In the genomic region with DNA sequence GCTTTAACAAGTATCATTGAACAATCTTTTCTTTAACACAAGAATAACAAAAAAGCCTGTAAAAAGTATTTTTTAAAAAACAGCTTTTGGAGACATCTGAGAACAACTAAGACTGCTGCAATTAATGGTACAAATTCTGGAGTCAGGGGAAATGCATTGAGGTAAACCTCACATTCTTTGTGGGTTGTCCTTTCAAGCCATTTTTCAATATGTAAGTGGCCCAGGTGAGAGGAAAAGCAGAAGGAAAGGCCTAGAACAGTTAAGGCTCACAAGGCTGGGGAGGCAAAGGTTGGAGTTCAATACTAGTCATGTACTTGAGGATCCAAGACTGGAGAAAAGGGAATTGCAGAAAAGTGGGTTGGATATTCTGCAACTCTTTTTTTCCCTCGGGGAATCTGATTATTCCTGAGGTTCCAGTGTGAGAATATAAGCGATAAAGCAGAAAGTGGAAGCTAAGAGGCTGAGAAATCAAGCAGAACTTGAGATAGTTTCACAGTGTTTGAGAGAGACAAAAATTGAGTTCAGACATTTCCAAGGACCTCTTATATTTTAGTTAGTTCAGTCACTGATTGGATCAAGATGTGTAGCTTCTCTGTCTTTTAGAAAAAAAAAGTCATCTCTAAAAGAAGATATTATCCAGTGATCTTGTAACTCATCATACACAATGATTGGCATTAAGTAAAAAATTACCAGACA, we compare ENCODE assay signal across 18 cellular contexts. TPM values are rescaled to one million over a fixed set of nuclear protein-coding genes. Genes with fewer than 3 reads are reported as not detected.
"Had no signal": no experiment of that assay in that cellular context is flagged by ENCODE, and none has a peak within 500 bp of the region (broad histone marks: within the 10 kb centered on the region; RNA-seq: fewer than 3 reads in every experiment).

No MANE protein-coding gene starts in this region.

- H3K4me1 ChIP-seq: adrenal gland, colonic mucosa, gastrocnemius medialis, right atrium auricular region had no signal

- H3K9me3 ChIP-seq: adrenal gland, colonic mucosa, gastrocnemius medialis, neutrophil, right atrium auricular region had no signal

- DNase-seq: activated CD4-positive, alpha-beta T cell treated with anti-CD3 and anti-CD28 coated beads for 4 hours; activated CD8-positive, alpha-beta memory T cell treated with anti-CD3 and anti-CD28 coated beads, Interleukin-2, amount 50 U/mL, for 4 hours; activated CD8-positive, alpha-beta T cell treated with anti-CD3 and anti-CD28 coated beads for 36 hours; activated naive CD4-positive, alpha-beta T cell treated with anti-CD3 and anti-CD28 coated beads, Interleukin-2, amount 50 U/mL, for 16 hours; adrenal gland; caudate nucleus; colonic mucosa; effector CD4-positive, alpha-beta T cell; gastrocnemius medialis; midbrain; naive thymus-derived CD4-positive, alpha-beta T cell; stimulated activated CD4-positive, alpha-beta T cell treated with anti-CD3 and anti-CD28 coated beads, Interleukin-4, amount 100 ng/mL, for 4 hours had no signal

- H3K27me3 ChIP-seq: adrenal gland, colonic mucosa, gastrocnemius medialis, neutrophil, right atrium auricular region had no signal

- H3K27ac Mint-ChIP-seq: activated CD8-positive, alpha-beta T cell treated with anti-CD3 and anti-CD28 coated beads for 36 hours had no signal

- H3K27me3 Mint-ChIP-seq: activated CD8-positive, alpha-beta T cell treated with anti-CD3 and anti-CD28 coated beads for 36 hours; naive thymus-derived CD4-positive, alpha-beta T cell had no signal

- H3K4me3 ChIP-seq: adrenal gland, colonic mucosa, gastrocnemius medialis, right atrium auricular region, skin epidermis had no signal

- ATAC-seq: activated CD8-positive, alpha-beta T cell treated with anti-CD3 and anti-CD28 coated beads for 36 hours; gastrocnemius medialis; naive thymus-derived CD4-positive, alpha-beta T cell had no signal

- H3K4me3 Mint-ChIP-seq: activated CD8-positive, alpha-beta T cell treated with anti-CD3 and anti-CD28 coated beads for 36 hours; naive thymus-derived CD4-positive, alpha-beta T cell had no signal

- H3K27ac ChIP-seq: adrenal gland, colonic mucosa, gastrocnemius medialis, neutrophil, right atrium auricular region, skin epidermis, VCaP had no signal

- FAIRE-seq: urothelium cell line had no signal

- H3K36me3 ChIP-seq: adrenal gland, colonic mucosa, gastrocnemius medialis, neutrophil, right atrium auricular region had no signal

RNA-seq across cellular contexts. Expression of gene TXLNB, which starts 25.0 kb away (rescaled TPM):
- total RNA-seq: kidney epithelial cell had no signal
